Comparison of ENCODE assay signal across 8 cellular contexts in the genomic region with DNA sequence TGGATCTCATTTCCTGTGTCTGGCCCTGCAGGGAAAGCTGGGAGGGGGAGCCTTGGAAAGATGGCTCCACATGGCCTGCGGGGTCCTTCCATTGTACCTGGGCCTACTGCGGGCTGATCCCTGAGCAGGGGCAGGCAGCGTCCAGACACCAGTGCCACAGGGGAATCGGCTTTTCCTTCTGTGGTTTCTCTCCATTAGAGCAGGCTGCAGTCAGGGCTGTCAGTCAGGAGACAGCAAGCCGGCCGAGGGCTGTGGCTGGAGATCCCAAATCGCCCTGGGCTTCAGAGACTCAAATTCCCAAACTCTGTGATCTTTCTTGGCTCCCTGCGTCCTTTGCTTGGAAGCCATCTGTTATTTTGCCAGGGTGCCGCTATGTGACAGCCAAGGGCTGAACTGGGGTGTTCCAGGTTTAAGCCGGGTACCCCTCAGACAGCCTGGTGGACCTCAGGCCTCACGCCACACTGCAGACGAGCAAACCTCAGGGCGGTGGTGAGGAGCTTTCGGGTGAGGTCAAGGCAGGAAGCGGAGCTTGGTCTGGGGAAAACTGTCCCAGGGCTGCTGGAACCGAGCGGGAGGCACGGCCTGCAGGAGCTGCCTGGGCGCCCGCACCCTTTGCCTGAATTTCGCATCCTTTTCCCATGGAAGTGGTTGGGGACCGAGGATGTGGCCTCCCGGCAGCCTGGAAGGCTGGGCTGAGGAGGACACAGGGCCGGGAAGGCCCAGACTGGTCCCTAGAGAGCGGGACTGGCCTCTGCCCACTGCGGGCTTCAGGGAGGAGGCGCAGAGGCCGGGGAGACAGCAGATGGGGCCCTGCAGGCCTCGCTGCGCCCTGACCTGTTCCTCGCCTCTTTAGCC. TPM values are rescaled to one million over a fixed set of nuclear protein-coding genes. Genes with fewer than 3 reads are reported as not detected.
A peak's percentile ranks its signal among the peaks of the same experiment; 100 is the strongest.
DNase-seq lines count a peak whose midpoint lies in the region; ATAC-seq and TF ChIP-seq lines count a peak whose summit lies in the region.

No MANE protein-coding gene starts in this region.

- TF ChIP-seq POLR2A in gastroesophageal sphincter (IDR thresholded peaks at IDR 0.05), result no peak

- H3K27me3 ChIP-seq in gastroesophageal sphincter, result peaks cover 90% of the 10 kb centered on the region

- peak; percentile 4 for ATAC-seq in GM21619 (IDR thresholded peaks at IDR 0.05; ENCODE audit: unreplicated experiment)
- no peak for ATAC-seq in GM21367 (IDR thresholded peaks at IDR 0.05; ENCODE audit: unreplicated experiment)
- no peak for ATAC-seq in gastroesophageal sphincter

- TF ChIP-seq CTCF in 22Rv1 (IDR thresholded peaks at IDR 0.05) (no peak), gastroesophageal sphincter (IDR thresholded peaks at IDR 0.05) (no peak)

- peak overlapping the region; percentile 86; the same call in 1 of the 2 replicates for H3K27ac ChIP-seq in 22Rv1
- no peak overlapping the region for H3K27ac ChIP-seq in gastroesophageal sphincter

- DNase-seq in UCSD-AML1 (lab: John Stamatoyannopoulos, UW; ENCODE audit: unreplicated experiment) (peak; percentile 63), islet precursor cell (peak; percentile 79), DMS153 treated with DMSO at 0.1 percent for 48 hours (lab: John Stamatoyannopoulos, UW; ENCODE audit: unreplicated experiment) (no peak)
- no peak for DNase-seq in activated CD4-positive, alpha-beta T cell treated with anti-CD3 and anti-CD28 coated beads for 48 hours

- WGBS in gastroesophageal sphincter (ENCODE audit: low coverage in 1 of 2), 2 donors, result 40% methylated on average over 2 of the region's 31 CpGs; no CpG with 5 or more reads in 1 of the 2 donors

- peaks cover 0 to 24% (median 14%) of the 10 kb centered on the region in 3 donors for H3K4me1 ChIP-seq in gastroesophageal sphincter

- H3K36me3 ChIP-seq in gastroesophageal sphincter, result no peaks in the 10 kb centered on the region

- no peak for TF ChIP-seq EP300 in gastroesophageal sphincter (IDR thresholded peaks at IDR 0.05)

- H3K4me3 ChIP-seq in gastroesophageal sphincter, result peak overlapping the region in 1 of 2 donors; percentile 34

- H3K9me3 ChIP-seq in gastroesophageal sphincter, result no peaks in the 10 kb centered on the region

RNA-seq across cellular contexts. Expression of a gene that starts 1.5 kb away (rescaled TPM):
- 1 to 10 TPM in 1 of 4 donors, under 1 TPM in 1, not detected in 2; 0.67 to 1.8 TPM for total RNA-seq in gastroesophageal sphincter

RNA-seq across cellular contexts. Expression of a gene that starts 13.6 kb away (rescaled TPM):
- total RNA-seq in gastroesophageal sphincter, result 1,000 to 10,000 TPM; 2,888 to 7,342 (median 4,676) TPM

RNA-seq across cellular contexts. Expression of a gene that starts 39.4 kb away (rescaled TPM):
- total RNA-seq in gastroesophageal sphincter, result under 1 TPM in 1 of 4 donors, not detected in 3; 0.54 TPM

Comparison
In these comparisons a context has a peak if more than half of its experiments do, and no peak if none do; other contexts are left out.
1. DNase-seq: peak in UCSD-AML1 (single experiment) and islet precursor cell (single experiment); none in DMS153 treated with DMSO at 0.1 percent for 48 hours (single experiment) and activated CD4-positive, alpha-beta T cell treated with anti-CD3 and anti-CD28 coated beads for 48 hours (single experiment).